Comparison of ENCODE assay signal across 8 cellular contexts in genomic region chr9:129888085-129888808, GRCh38. TPM values are rescaled to one million over a fixed set of nuclear protein-coding genes. Genes with fewer than 3 reads are reported as not detected.
DNase-seq lines count a peak whose midpoint lies in the region; ATAC-seq and TF ChIP-seq lines count a peak whose summit lies in the region.

No MANE protein-coding gene starts in this region.

- H3K4me3 Mint-ChIP-seq in mesothelial cell of epicardium: no peak overlapping the region

- H3K4me1 ChIP-seq in Peyer's patch: peaks cover 8 to 67% (median 40%) of the 10 kb centered on the region in 4 donors

- H3K36me3 ChIP-seq in Peyer's patch: no peaks in the 10 kb centered on the region

- ATAC-seq in GM18511 (IDR thresholded peaks at IDR 0.05; ENCODE audit: unreplicated experiment) (peak; percentile 69), HG02884 (IDR thresholded peaks at IDR 0.05; ENCODE audit: unreplicated experiment) (peak; percentile 60)

- peak in 1 of 2 donors; percentile 28 for TF ChIP-seq POLR2A in Peyer's patch (IDR thresholded peaks at IDR 0.05)

- H3K4me3 ChIP-seq in Peyer's patch: peak overlapping the region; percentile 3 to 31 (median 20)

- H3K27me3 Mint-ChIP-seq in mesothelial cell of epicardium (ENCODE audit: low read depth): no peaks in the 10 kb centered on the region

- TF ChIP-seq CTCF in Peyer's patch (IDR thresholded peaks at IDR 0.05) (peak in 1 of 6 experiments; percentile 0), mesothelial cell of epicardium (IDR thresholded peaks at IDR 0.05; ENCODE audit: unreplicated experiment) (no peak)

- peaks cover 35% of the 10 kb centered on the region for H3K4me1 Mint-ChIP-seq in mesothelial cell of epicardium

- peak overlapping the region; percentile 90 for H3K27ac Mint-ChIP-seq in mesothelial cell of epicardium

- no peaks in the 10 kb centered on the region for H3K9me3 Mint-ChIP-seq in mesothelial cell of epicardium

- H3K36me3 Mint-ChIP-seq in mesothelial cell of epicardium: peaks cover 12% of the 10 kb centered on the region

- H3K9me3 ChIP-seq in Peyer's patch: no peaks in the 10 kb centered on the region

- H3K27ac ChIP-seq in Peyer's patch: peak overlapping the region; percentile 79 to 91 (median 84)

- no peaks in the 10 kb centered on the region for H3K27me3 ChIP-seq in Peyer's patch

- DNase-seq in Peyer's patch (peak; percentile 60 to 95 (median 94)), mesothelial cell of epicardium (ENCODE audit: low spot score in 2 of 2, unreplicated experiment in 2 of 2) (no peak), NCI-H128 (lab: John Stamatoyannopoulos, UW; ENCODE audit: unreplicated experiment) (no peak), 8988T (no peak)
- peak; percentile 87 for DNase-seq in activated T-helper 9 cell treated with anti-CD3 and anti-CD28 coated beads, Interleukin-2, amount 50 U/mL, for 16 hours (ENCODE audit: low read depth)
- DNase-seq in stimulated activated naive CD4-positive, alpha-beta T cell treated with Interleukin-2 at 50 U/mL for 16 hours (lab: John Stamatoyannopoulos, UW): peak; percentile 92

RNA-seq across cellular contexts. Expression of gene USP20, which starts 53.0 kb away (rescaled TPM):
- total RNA-seq in Peyer's patch (10 to 100 TPM; 15.8 to 36.3 (median 22.6) TPM), mesothelial cell of epicardium (47.1 to 49.0 TPM (median 47.7 TPM) in 3 replicates)

RNA-seq across cellular contexts. Expression of gene C9orf78, which starts 53.2 kb away (rescaled TPM):
- total RNA-seq in Peyer's patch: 10 to 100 TPM; 30.2 to 42.2 (median 36.2) TPM
- 28.2 to 31.0 TPM (median 29.9 TPM) in 3 replicates for total RNA-seq in mesothelial cell of epicardium

Comparison
In these comparisons a context has a peak if more than half of its experiments do, and no peak if none do; other contexts are left out.
1. DNase-seq: peak in Peyer's patch (3 of 3), activated T-helper 9 cell treated with anti-CD3 and anti-CD28 coated beads, Interleukin-2, amount 50 U/mL, for 16 hours (single experiment) and stimulated activated naive CD4-positive, alpha-beta T cell treated with Interleukin-2 at 50 U/mL for 16 hours (single experiment); none in mesothelial cell of epicardium (0 of 2), NCI-H128 (single experiment) and 8988T (single experiment).